In the genomic region with DNA sequence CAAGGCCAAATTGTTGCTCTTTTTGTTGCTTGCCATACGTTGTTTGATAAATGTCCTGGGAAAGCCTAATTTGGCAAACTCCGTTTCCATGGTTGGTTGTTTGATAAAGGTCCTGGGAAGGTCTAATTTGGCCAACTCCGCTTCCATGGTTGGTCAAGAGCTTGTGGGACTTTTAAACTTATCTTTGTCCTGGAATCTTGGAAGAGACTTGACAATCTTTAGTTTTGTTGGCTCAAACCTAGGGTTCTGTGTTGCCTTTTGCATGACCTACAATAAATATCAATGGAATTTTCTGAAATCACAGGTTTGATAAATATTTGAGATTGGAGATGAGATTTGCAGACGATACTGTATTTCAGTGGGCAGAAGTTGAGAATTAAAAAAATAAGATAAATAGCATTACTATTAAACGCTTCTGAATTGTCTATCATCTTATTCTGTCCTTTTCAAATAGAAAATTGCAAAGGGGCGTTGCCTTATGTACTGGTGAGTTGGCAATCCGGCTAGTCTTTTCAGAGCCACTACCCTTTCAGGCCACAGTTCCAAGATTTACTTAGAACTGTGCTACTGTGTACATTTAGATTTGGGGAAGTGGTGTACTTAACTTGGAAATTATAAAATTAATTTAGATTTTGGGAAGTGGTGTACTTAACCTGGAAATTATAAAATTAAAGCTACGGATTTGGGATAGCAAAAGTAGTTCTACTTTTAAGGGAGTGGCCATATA, we compare ENCODE assay signal across 8 cellular contexts. TPM values are rescaled to one million over a fixed set of nuclear protein-coding genes. Genes with fewer than 3 reads are reported as not detected.
DNase-seq lines count a peak whose midpoint lies in the region; ATAC-seq and TF ChIP-seq lines count a peak whose summit lies in the region.

No MANE protein-coding gene starts in this region.

- intact Hi-C loops in mucosa of descending colon (cut with DNase I, micrococcal nuclease), result no loop called here

- TF ChIP-seq CTCF in BE2C (IDR thresholded peaks at IDR 0.05; ENCODE audit: low read depth, low read length) (no peak), Peyer's patch (IDR thresholded peaks at IDR 0.05) (peak in 1 of 6 experiments; percentile 17), mucosa of descending colon (IDR thresholded peaks at IDR 0.05) (no peak)

- no peak for TF ChIP-seq POLR2A in Peyer's patch (IDR thresholded peaks at IDR 0.05)

- H3K4me1 ChIP-seq in BE2C, result peaks cover 3% of the 10 kb centered on the region; the same call in 1 of the 2 replicates
- H3K4me1 ChIP-seq in Peyer's patch, result peaks cover 0 to 14% (median 0%) of the 10 kb centered on the region in 4 donors
- no peaks in the 10 kb centered on the region for H3K4me1 ChIP-seq in mucosa of descending colon (ENCODE audit: low read depth)

- H3K27me3 ChIP-seq in BE2C (no peaks in the 10 kb centered on the region), Peyer's patch (no peaks in the 10 kb centered on the region)

- DNase-seq in BE2C (no peak), Peyer's patch (no peak), dermis blood vessel endothelial cell (peak; percentile 72), mucosa of descending colon (peak in 1 of 3 donors; percentile 21), NCI-H774 (lab: John Stamatoyannopoulos, UW) (no peak), ecto neural progenitor cell (ENCODE audit: low spot score) (no peak)

- no peaks in the 10 kb centered on the region for H3K9me3 ChIP-seq in BE2C
- H3K9me3 ChIP-seq in Peyer's patch, result no peaks in the 10 kb centered on the region
- H3K9me3 ChIP-seq in mucosa of descending colon, result no peaks in the 10 kb centered on the region

- ATAC-seq in GM21515 (IDR thresholded peaks at IDR 0.05; ENCODE audit: unreplicated experiment), result peak; percentile 26
- ATAC-seq in mucosa of descending colon, result peak; percentile 45
- no peak for ATAC-seq in GM19463 (IDR thresholded peaks at IDR 0.05; ENCODE audit: unreplicated experiment)

- H3K36me3 ChIP-seq in BE2C (peaks cover 7% of the 10 kb centered on the region), Peyer's patch (peaks cover 0 to 7% (median 0%) of the 10 kb centered on the region in 3 donors), mucosa of descending colon (ENCODE audit: low read depth) (no peaks in the 10 kb centered on the region)

- H3K27ac ChIP-seq in Peyer's patch, result peak overlapping the region; percentile 82 to 91 (median 85)

- H3K4me3 ChIP-seq in BE2C (ENCODE audit: low read depth, low read length), result peak overlapping the region; percentile 96
- H3K4me3 ChIP-seq in Peyer's patch, result peak overlapping the region; percentile 72 to 89 (median 81)
- H3K4me3 ChIP-seq in mucosa of descending colon, result peak overlapping the region; percentile 56

RNA-seq across cellular contexts. Expression of gene OSTC, which starts 0.8 kb away (rescaled TPM):
- polyA plus RNA-seq in BE2C (2012; ENCODE audit: insufficient read depth, insufficient read length, low read depth), result 125 TPM
- total RNA-seq in Peyer's patch, result 10 to 100 TPM; 31.2 to 53.9 (median 37.2) TPM
- total RNA-seq in dermis blood vessel endothelial cell, result 205 and 289 TPM in 2 replicates
- total RNA-seq in mucosa of descending colon, result 10 to 100 TPM; 48.7 to 75.0 (median 51.5) TPM

RNA-seq across cellular contexts. Expression of gene RPL34, which starts 30.9 kb away (rescaled TPM):
- polyA plus RNA-seq in BE2C (2012; ENCODE audit: insufficient read depth, insufficient read length, low read depth), result 580 TPM
- total RNA-seq in Peyer's patch (100 to 1,000 TPM; 286 to 803 (median 342) TPM), dermis blood vessel endothelial cell (572 and 777 TPM in 2 replicates), mucosa of descending colon (100 to 1,000 TPM; 835 to 932 (median 883) TPM)
